Comparison of ENCODE assay signal across 34 cellular contexts in the genomic region with DNA sequence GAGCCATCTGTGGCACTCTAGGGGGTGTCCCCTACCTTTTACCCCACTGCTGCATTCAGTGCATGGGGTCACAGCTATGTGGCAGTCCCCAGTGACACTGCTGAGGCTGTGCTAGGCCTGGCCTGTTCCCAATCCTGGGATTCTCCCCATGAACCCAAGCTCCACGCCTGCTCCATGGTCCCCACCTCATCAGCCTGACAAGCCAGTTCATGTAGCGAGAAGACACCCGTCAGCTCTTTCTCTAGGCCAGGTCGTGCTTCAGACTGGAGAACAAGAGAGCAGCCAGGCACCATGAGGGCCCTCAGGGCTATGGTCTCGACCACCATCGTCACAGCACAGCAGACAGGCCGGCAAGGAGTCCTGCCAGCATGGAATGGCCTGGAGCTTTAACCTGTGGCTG.
"Had no signal": no experiment of that assay in that cellular context is flagged by ENCODE, and none has a peak within 500 bp of the region (broad histone marks: within the 10 kb centered on the region; RNA-seq: fewer than 3 reads in every experiment).

No MANE protein-coding gene starts in this region.

- H3K27me3 Mint-ChIP-seq: activated naive CD4-positive, alpha-beta T cell treated with anti-CD3 and anti-CD28 coated beads, Interleukin-2, amount 10 ng/mL, durations not matched to agents 7 days and 5 days; activated naive CD8-positive, alpha-beta T cell treated with anti-CD3 and anti-CD28 coated beads, Interleukin-2, amount 10 ng/mL, durations not matched to agents 7 days and 5 days; activated naive CD8-positive, alpha-beta T cell treated with anti-CD3 and anti-CD28 coated beads, Interleukin-2, amount 50 U/mL, for 24 hours had no signal

- H3K27ac Mint-ChIP-seq: activated B cell treated with CpG ODN at 0.5 μM for 24 hours; activated CD4-positive, alpha-beta memory T cell treated with anti-CD3 and anti-CD28 coated beads for 36 hours; activated CD8-positive, alpha-beta T cell treated with anti-CD3 and anti-CD28 coated beads for 36 hours; activated naive CD4-positive, alpha-beta T cell treated with anti-CD3 and anti-CD28 coated beads, Interleukin-2, amount 10 ng/mL, durations not matched to agents 7 days and 5 days; activated naive CD4-positive, alpha-beta T cell treated with anti-CD3 and anti-CD28 coated beads, Interleukin-2, amount 50 U/mL, for 24 hours; activated naive CD8-positive, alpha-beta T cell; activated naive CD8-positive, alpha-beta T cell treated with anti-CD3 and anti-CD28 coated beads, Interleukin-2, amount 10 ng/mL, durations not matched to agents 7 days and 5 days; activated naive CD8-positive, alpha-beta T cell treated with anti-CD3 and anti-CD28 coated beads, Interleukin-2, amount 50 U/mL, for 24 hours; activated T-helper 2 cell treated with anti-CD3 and anti-CD28 coated beads, Interferon-gamma antibody, Interleukin-2, Interleukin-4, amounts not matched to agents 10 μg/mL and 5 μg/mL and 100 μg/mL, durations not matched to agents 14 hours and 24 hours and 36 hours; brain; T-helper 1 cell treated with Interleukin-12 subunit alpha and Interleukin-12 subunit beta and Interleukin-4 antibody, amounts not matched to agents 30 μg/mL and 1 μg/mL, for 36 hours; T-helper 2 cell treated with Interferon-gamma antibody and Interleukin-4, amounts not matched to agents 5 μg/mL and 100 μg/mL, for 36 hours had no signal

- ATAC-seq: activated CD8-positive, alpha-beta T cell treated with anti-CD3 and anti-CD28 coated beads for 36 hours; activated naive CD8-positive, alpha-beta T cell treated with anti-CD3 and anti-CD28 coated beads, Interleukin-2, amount 50 U/mL, for 24 hours; activated T-cell treated with anti-CD3 and anti-CD28 coated beads, Interleukin-2, amount 50 U/mL, for 4 hours had no signal

- H3K4me3 Mint-ChIP-seq: activated B cell treated with CpG ODN at 0.5 μM for 24 hours; activated CD4-positive, alpha-beta memory T cell treated with anti-CD3 and anti-CD28 coated beads for 36 hours; activated CD4-positive, alpha-beta T cell treated with anti-CD3 and anti-CD28 coated beads, Interleukin-2, amount 10 ng/mL, durations not matched to agents 24 days and 14 days; activated CD8-positive, alpha-beta T cell treated with anti-CD3 and anti-CD28 coated beads for 36 hours; activated naive CD4-positive, alpha-beta T cell treated with anti-CD3 and anti-CD28 coated beads, Interleukin-2, amount 10 ng/mL, durations not matched to agents 7 days and 5 days; activated naive CD4-positive, alpha-beta T cell treated with anti-CD3 and anti-CD28 coated beads, Interleukin-2, amount 50 U/mL, for 24 hours; activated naive CD8-positive, alpha-beta T cell; activated naive CD8-positive, alpha-beta T cell treated with anti-CD3 and anti-CD28 coated beads, Interleukin-2, amount 10 ng/mL, durations not matched to agents 7 days and 5 days; activated naive CD8-positive, alpha-beta T cell treated with anti-CD3 and anti-CD28 coated beads, Interleukin-2, amount 50 U/mL, for 24 hours; activated T-cell treated with anti-CD3 and anti-CD28 coated beads, Interleukin-2, amount 50 U/mL, for 4 hours; brain; T-helper 1 cell treated with Interleukin-12 subunit alpha and Interleukin-12 subunit beta and Interleukin-4 antibody, amounts not matched to agents 30 μg/mL and 1 μg/mL, for 36 hours; T-helper 2 cell treated with Interferon-gamma antibody and Interleukin-4, amounts not matched to agents 5 μg/mL and 100 μg/mL, for 36 hours had no signal

- H3K4me1 ChIP-seq: ascending aorta had no signal

- H3K4me1 Mint-ChIP-seq: activated B cell treated with CpG ODN at 0.5 μM for 24 hours; activated CD4-positive, alpha-beta T cell treated with anti-CD3 and anti-CD28 coated beads, Interleukin-2, amount 10 ng/mL, durations not matched to agents 24 days and 14 days; activated naive CD4-positive, alpha-beta T cell treated with anti-CD3 and anti-CD28 coated beads, Interleukin-2, amount 10 ng/mL, durations not matched to agents 7 days and 5 days; activated naive CD4-positive, alpha-beta T cell treated with anti-CD3 and anti-CD28 coated beads, Interleukin-2, amount 50 U/mL, for 24 hours; activated naive CD8-positive, alpha-beta T cell treated with anti-CD3 and anti-CD28 coated beads, Interleukin-2, amount 10 ng/mL, durations not matched to agents 7 days and 5 days; activated naive CD8-positive, alpha-beta T cell treated with anti-CD3 and anti-CD28 coated beads, Interleukin-2, amount 50 U/mL, for 24 hours; brain had no signal

- H3K27ac ChIP-seq: ascending aorta, cardiac muscle cell, VCaP had no signal

- H3K4me3 ChIP-seq: ascending aorta, cardiac muscle cell had no signal

- DNase-seq: activated B cell treated with CpG ODN at 0.5 μM for 24 hours; activated CD4-positive, alpha-beta memory T cell treated with anti-CD3 and anti-CD28 coated beads for 36 hours; activated CD4-positive, alpha-beta T cell treated with anti-CD3 and anti-CD28 coated beads for 4 hours; activated CD4-positive, alpha-beta T cell treated with anti-CD3 and anti-CD28 coated beads, Interleukin-2, amount 10 ng/mL, durations not matched to agents 24 days and 14 days; activated CD4-positive, alpha-beta T cell treated with anti-CD3 and anti-CD28 coated beads, Interleukin-2, amount 50 U/mL, for 1 hour; activated CD4-positive, alpha-beta T cell treated with anti-CD3 and anti-CD28 coated beads, Interleukin-2, amount 50 U/mL, for 4 hours; activated CD4-positive, CD25-positive, alpha-beta regulatory T cell treated with anti-CD3 and anti-CD28 coated beads, Interleukin-2, amount 50 U/mL, for 72 hours; activated CD8-positive, alpha-beta memory T cell treated with anti-CD3 and anti-CD28 coated beads, Interleukin-2, amount 50 U/mL, for 4 hours; activated CD8-positive, alpha-beta T cell treated with anti-CD3 and anti-CD28 coated beads for 36 hours; activated effector memory CD4-positive, alpha-beta T cell treated with Interleukin-2 at 50 U/mL for 16 hours; activated gamma-delta T cell; activated naive CD4-positive, alpha-beta T cell treated with anti-CD3 and anti-CD28 coated beads, Interleukin-2, amount 10 ng/mL, durations not matched to agents 7 days and 5 days; activated naive CD4-positive, alpha-beta T cell treated with Interleukin-2 at 50 U/mL for 16 hours; activated naive CD8-positive, alpha-beta T cell treated with anti-CD3 and anti-CD28 coated beads, Interleukin-2, amount 10 ng/mL, durations not matched to agents 7 days and 5 days; activated naive CD8-positive, alpha-beta T cell treated with anti-CD3 and anti-CD28 coated beads, Interleukin-2, amount 50 U/mL, for 24 hours; activated T-cell treated with anti-CD3 and anti-CD28 coated beads for 4 hours; activated T-cell treated with anti-CD3 and anti-CD28 coated beads, Interleukin-2, amount 50 U/mL, for 1 hour; activated T-cell treated with anti-CD3 and anti-CD28 coated beads, Interleukin-2, amount 50 U/mL, for 4 hours; amygdala; anterior cingulate cortex; caudate nucleus; SW 1271; T-helper 1 cell; T-helper 2 cell; T-helper 9 cell had no signal

- H3K36me3 ChIP-seq: ascending aorta, cardiac muscle cell had no signal

- H3K27me3 ChIP-seq: ascending aorta had no signal

- H3K36me3 Mint-ChIP-seq: activated CD4-positive, alpha-beta memory T cell treated with anti-CD3 and anti-CD28 coated beads for 36 hours; activated naive CD4-positive, alpha-beta T cell treated with anti-CD3 and anti-CD28 coated beads, Interleukin-2, amount 10 ng/mL, durations not matched to agents 7 days and 5 days; activated naive CD8-positive, alpha-beta T cell; activated naive CD8-positive, alpha-beta T cell treated with anti-CD3 and anti-CD28 coated beads, Interleukin-2, amount 10 ng/mL, durations not matched to agents 7 days and 5 days had no signal
